Comparison of ENCODE assay signal across 20 cellular contexts in genomic region chr1:54342306-54342705, GRCh38.
DNase-seq lines count a peak whose midpoint lies in the region; ATAC-seq, FAIRE-seq and TF ChIP-seq lines count a peak whose summit lies in the region.
"Had no signal": no experiment of that assay in that cellular context is flagged by ENCODE, and none has a peak within 500 bp of the region (broad histone marks: within the 10 kb centered on the region; RNA-seq: fewer than 3 reads in every experiment).

No MANE protein-coding gene starts in this region.

- peaks cover 25% of the 10 kb centered on the region; the same call in 1 of the 2 replicates for H4K20me1 ChIP-seq in K562 (replicated peaks; ENCODE audit: control insufficient read depth, insufficient read depth, low read length)

- H3K36me3 ChIP-seq in HUES48 (ENCODE audit: control insufficient read depth, insufficient read depth, low read length) (peaks cover 3% of the 10 kb centered on the region; the same call in 1 of the 2 replicates), K562 (ENCODE audit: control insufficient read depth, insufficient read depth, low read length) (peaks cover 22% of the 10 kb centered on the region; the same call in 2 of the 3 replicates), mesendoderm (ENCODE audit: control insufficient read depth, insufficient read depth, low read length) (no peaks in the 10 kb centered on the region)
- H3K36me3 ChIP-seq: MG63 had no signal

- CTCF ChIA-PET in K562 (lab: Yijun Ruan, JAX; ENCODE audit: low intra/inter-chr PET ratio): no interaction called here

- FAIRE-seq in K562 (lab: Jason Lieb, UNC): no peak
- FAIRE-seq: HTR-8/SVneo, islet of Langerhans had no signal

- no peak overlapping the region for H4K8ac ChIP-seq in mesendoderm (ENCODE audit: low read depth, low read length)

- H4K5ac ChIP-seq in mesendoderm (ENCODE audit: low read length): no peak overlapping the region

- H3K56ac ChIP-seq in mesendoderm (ENCODE audit: low read length): peak overlapping the region; percentile 57

- peak; percentile 20 for ATAC-seq in K562
- ATAC-seq: stimulated activated naive CD8-positive, alpha-beta T cell treated with anti-CD3 and anti-CD28 coated beads, Interleukin-15, amount 100 ng/mL, for 72 hours had no signal

- no peak for TF ChIP-seq CTCF in K562 (IDR thresholded peaks at IDR 0.05 in 2 of 3, conservative IDR thresholded peaks at IDR 0.05 in 1 of 3; ENCODE audit: insufficient read depth in 2 of 3, low read depth in 1 of 3, low read length in 3 of 3)
- TF ChIP-seq CTCF in type B pancreatic cell (conservative IDR thresholded peaks at IDR 0.05): no peak

- H3K4me1 ChIP-seq in HUES48 (ENCODE audit: control insufficient read depth, insufficient read depth, low read length): peaks cover 47% of the 10 kb centered on the region
- H3K4me1 ChIP-seq in K562 (replicated peaks in 1 of 2; ENCODE audit: control insufficient read depth in 2 of 2, insufficient read depth in 2 of 2, low read length in 2 of 2): no peaks in the 10 kb centered on the region; a peak in 1 of 5 replicates
- H3K4me1 ChIP-seq in mesendoderm (ENCODE audit: control insufficient read depth, low read depth, low read length): peaks cover 24% of the 10 kb centered on the region

- peaks cover 18% of the 10 kb centered on the region for H3K36me3 Mint-ChIP-seq in type B pancreatic cell

- H2AK5ac ChIP-seq in mesendoderm (ENCODE audit: low read length): no peak overlapping the region

- no peak overlapping the region for H3K4ac ChIP-seq in mesendoderm (ENCODE audit: low read depth, low read length)

- no peak overlapping the region for H3K23ac ChIP-seq in mesendoderm (ENCODE audit: low read length)

- H3K27me3 ChIP-seq in HUES48 (ENCODE audit: control insufficient read depth, insufficient read depth, low read length) (no peaks in the 10 kb centered on the region), K562 (ENCODE audit: control insufficient read depth in 2 of 2, insufficient read depth in 2 of 2, low read length in 2 of 2) (no peaks in the 10 kb centered on the region), mesendoderm (ENCODE audit: insufficient read depth, low read length, poor library complexity) (no peaks in the 10 kb centered on the region)
- H3K27me3 ChIP-seq: BLaER1, MG63, spleen had no signal

- H3K27me3 Mint-ChIP-seq in type B pancreatic cell: no peaks in the 10 kb centered on the region
- H3K27me3 Mint-ChIP-seq: activated naive CD8-positive, alpha-beta T cell; stimulated activated naive CD8-positive, alpha-beta T cell treated with anti-CD3 and anti-CD28 coated beads, Interleukin-15, amount 100 ng/mL, for 72 hours had no signal

- BruUV-seq in K562 (replicated peaks; lab: Mats Ljungman, UMichigan): no TSS peak

- intact Hi-C loops in K562 (cut with micrococcal nuclease): no loop called here

- no peaks in the 10 kb centered on the region for H3K9me3 Mint-ChIP-seq in type B pancreatic cell
- H3K9me3 Mint-ChIP-seq: stimulated activated naive CD8-positive, alpha-beta T cell treated with anti-CD3 and anti-CD28 coated beads, Interleukin-15, amount 100 ng/mL, for 72 hours; T-helper 1 cell treated with Interleukin-12 subunit alpha and Interleukin-12 subunit beta and Interleukin-4 antibody, amounts not matched to agents 30 μg/mL and 1 μg/mL, for 36 hours had no signal

- H3K9me3 ChIP-seq in HUES48 (ENCODE audit: control insufficient read depth, insufficient read depth, low read length): no peaks in the 10 kb centered on the region
- no peaks in the 10 kb centered on the region for H3K9me3 ChIP-seq in K562 (replicated peaks; ENCODE audit: control insufficient read depth, insufficient read depth, low read depth, low read length)
- H3K9me3 ChIP-seq: BLaER1, MG63, spleen had no signal

- H2BK120ac ChIP-seq in mesendoderm (ENCODE audit: low read depth, low read length): no peak overlapping the region

- no peak overlapping the region for H2BK5ac ChIP-seq in mesendoderm (ENCODE audit: low read length)

- no peak overlapping the region for H3K4me3 Mint-ChIP-seq in type B pancreatic cell
- H3K4me3 Mint-ChIP-seq: activated naive CD8-positive, alpha-beta T cell; stimulated activated naive CD8-positive, alpha-beta T cell treated with anti-CD3 and anti-CD28 coated beads, Interleukin-15, amount 100 ng/mL, for 72 hours; T-helper 1 cell treated with Interleukin-12 subunit alpha and Interleukin-12 subunit beta and Interleukin-4 antibody, amounts not matched to agents 30 μg/mL and 1 μg/mL, for 36 hours had no signal

- DNase-seq in NCI-H2029 treated with DMSO at 0.1 percent for 48 hours (lab: John Stamatoyannopoulos, UW) (peak; percentile 60), K562 (ENCODE audit: extremely low read depth in 1 of 4, low spot score in 3 of 4) (no peak), mesendoderm (no peak), NCI-H1436 (lab: John Stamatoyannopoulos, UW) (no peak), dermis blood vessel endothelial cell (no peak), type B pancreatic cell (ENCODE audit: extremely low spot score, unreplicated experiment) (no peak), D341Med (ENCODE audit: low spot score) (no peak)
- DNase-seq: activated CD4-positive, alpha-beta T cell treated with anti-CD3 and anti-CD28 coated beads for 1 hour; activated T-cell treated with anti-CD3 and anti-CD28 coated beads for 4 hours; caudate nucleus; DMS79; MG63; spleen; stimulated activated naive CD8-positive, alpha-beta T cell treated with anti-CD3 and anti-CD28 coated beads, Interleukin-15, amount 100 ng/mL, for 72 hours had no signal

- H3K4me1 Mint-ChIP-seq in type B pancreatic cell (ENCODE audit: unreplicated experiment): peaks cover 56% of the 10 kb centered on the region

- H3K18ac ChIP-seq in mesendoderm (ENCODE audit: low read length): no peak overlapping the region

- H3K4me3 ChIP-seq in HUES48 (ENCODE audit: low read depth, low read length) (no peak overlapping the region), K562 (no peak overlapping the region), mesendoderm (ENCODE audit: low read length) (no peak overlapping the region)
- H3K4me3 ChIP-seq: BLaER1, MG63, spleen had no signal

- peaks cover 47% of the 10 kb centered on the region for H3K79me1 ChIP-seq in mesendoderm (ENCODE audit: low read length)

- no peak for TF ChIP-seq RAD21 in K562 (CRISPR knock-in tag; conservative IDR thresholded peaks at IDR 0.05 in 1 of 2, IDR thresholded peaks at IDR 0.05 in 1 of 2)

- H3K4me2 ChIP-seq in K562 (ENCODE audit: insufficient read depth, low read length) (no peak overlapping the region), mesendoderm (ENCODE audit: low read length) (no peak overlapping the region)
- H3K4me2 ChIP-seq: BLaER1 had no signal

- H3K9me1 ChIP-seq in K562 (ENCODE audit: control insufficient read depth, insufficient read depth, low read length): no peaks in the 10 kb centered on the region

- in situ Hi-C loops in K562 (cut with MboI): no loop called here

- no peak overlapping the region for H2AFZ ChIP-seq in K562 (ENCODE audit: low read depth, low read length)

- H3K27ac ChIP-seq in HUES48 (ENCODE audit: low read depth, low read length) (peak overlapping the region; percentile 82), K562 (ENCODE audit: extremely low read depth, low read depth, low read length) (no peak overlapping the region), mesendoderm (ENCODE audit: low read depth, low read length) (peak overlapping the region; percentile 9)
- H3K27ac ChIP-seq: BLaER1 had no signal

- TF ChIP-seq EP300 in K562 (IDR thresholded peaks at IDR 0.05; ENCODE audit: low read length): no peak

- peak overlapping the region; percentile 19; the same call in 1 of the 2 replicates for H3K9ac ChIP-seq in HUES48 (ENCODE audit: low read depth, low read length)
- H3K9ac ChIP-seq in K562 (ENCODE audit: insufficient read depth in 1 of 2, low read depth in 2 of 2, low read length in 2 of 2): 0 out of 4 replicates have a peak overlapping the region, but pooled peaks of 1 of the 2 experiments have one; percentile 39
- peak overlapping the region; percentile 31 for H3K9ac ChIP-seq in mesendoderm (ENCODE audit: low read length)
- H3K9ac ChIP-seq: BLaER1 had no signal

- no peak overlapping the region for H2BK15ac ChIP-seq in mesendoderm (replicated peaks; ENCODE audit: low read depth)

- POLR2A ChIA-PET in K562 (lab: Yijun Ruan, JAX): interaction anchor here (1.3 to 1.7 kb wide), 2 partner anchors 8 to 10 kb away, joined by 3 to 8 read pairs; no protein-coding TSS in a partner anchor

- no peak overlapping the region for H3K27ac Mint-ChIP-seq in type B pancreatic cell
- H3K27ac Mint-ChIP-seq: activated naive CD8-positive, alpha-beta T cell; T-helper 1 cell treated with Interleukin-12 subunit alpha and Interleukin-12 subunit beta and Interleukin-4 antibody, amounts not matched to agents 30 μg/mL and 1 μg/mL, for 36 hours had no signal

- 56% methylated on average over 2 of the region's 2 CpGs for WGBS in K562 (ENCODE audit: insufficient coverage, low coverage, missing lambda C conversion rate)
- no CpG with 5 or more reads among the region's 2 CpGs for WGBS in mesendoderm (ENCODE audit: extremely low coverage, insufficient coverage, low lambda C conversion rate)

- no peak for TF ChIP-seq POLR2A in K562 (conservative IDR thresholded peaks at IDR 0.05)

- peaks cover 48% of the 10 kb centered on the region for H3K79me2 ChIP-seq in K562 (ENCODE audit: control insufficient read depth, insufficient read depth, low read length)
- peaks cover 76% of the 10 kb centered on the region for H3K79me2 ChIP-seq in mesendoderm (ENCODE audit: control insufficient read depth, insufficient read depth, low read length)

TF ChIP-seq in K562, 482 proteins besides CTCF, POLR2A, EP300 and RAD21:
- TF ChIP-seq ZNF75A (CRISPR knock-in tag; IDR thresholded peaks at IDR 0.05) (no peak), ZNF695 (CRISPR knock-in tag; IDR thresholded peaks at IDR 0.05) (no peak), GATA2 (CRISPR knock-in tag; IDR thresholded peaks at IDR 0.05) (no peak), RHOXF2B (CRISPR knock-in tag; conservative IDR thresholded peaks at IDR 0.05) (no peak), TFE3 (CRISPR knock-in tag; IDR thresholded peaks at IDR 0.05) (no peak), YY1 (IDR thresholded peaks at IDR 0.05; ENCODE audit: borderline replicate concordance in 1 of 3, control insufficient read depth in 1 of 3, extremely low read depth in 1 of 3, insufficient read depth in 3 of 3, insufficient read length in 1 of 3, insufficient replicate concordance in 2 of 3, low read depth in 1 of 3, low read length in 2 of 3) (no peak)
